10 cellular contexts compared by ENCODE assay signal in the genomic region with DNA sequence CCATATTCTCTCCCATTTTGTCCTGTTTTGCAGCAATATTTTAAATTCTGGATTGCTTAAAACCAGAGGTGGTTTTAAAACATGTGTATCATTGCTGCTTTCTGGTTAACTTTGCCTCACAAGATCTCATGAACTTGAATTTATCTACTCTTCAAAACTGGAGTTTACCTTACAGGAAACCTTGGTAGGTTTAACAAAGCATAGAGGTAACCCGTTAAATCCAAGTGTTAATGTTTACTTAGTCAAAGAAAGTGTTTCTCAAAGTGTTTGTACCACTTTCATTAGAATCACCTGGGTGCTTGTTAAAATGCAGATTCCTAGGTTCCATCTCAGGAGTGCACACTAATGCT. TPM values are rescaled to one million over a fixed set of nuclear protein-coding genes. Genes with fewer than 3 reads are reported as not detected.
DNase-seq lines count a peak whose midpoint lies in the region; ATAC-seq and TF ChIP-seq lines count a peak whose summit lies in the region.
"Had no signal": no experiment of that assay in that cellular context is flagged by ENCODE, and none has a peak within 500 bp of the region (broad histone marks: within the 10 kb centered on the region; RNA-seq: fewer than 3 reads in every experiment).

No MANE protein-coding gene starts in this region.

- no peaks in the 10 kb centered on the region for H3K9me3 Mint-ChIP-seq in brain
- H3K9me3 Mint-ChIP-seq: H9 had no signal

- no peak for DNase-seq in NCI-H345 treated with DMSO at 0.1 percent for 48 hours (lab: John Stamatoyannopoulos, UW; ENCODE audit: unreplicated experiment)
- no peak for DNase-seq in AG20443 (ENCODE audit: low spot score)
- DNase-seq in hypothalamus (lab: John Stamatoyannopoulos, UW) = no peak
- no peak for DNase-seq in SKM-1 treated with dmso at 0.1 percent for 144 hours (lab: John Stamatoyannopoulos, UW; ENCODE audit: unreplicated experiment)
- DNase-seq: H9, PC-3 had no signal

- ATAC-seq in GM18511 (IDR thresholded peaks at IDR 0.05; ENCODE audit: unreplicated experiment) (peak; percentile 41), GM21381 (IDR thresholded peaks at IDR 0.05; ENCODE audit: unreplicated experiment) (peak; percentile 29), HG03342 (IDR thresholded peaks at IDR 0.05; ENCODE audit: unreplicated experiment) (peak; percentile 24)

- peaks cover 50% of the 10 kb centered on the region for H3K36me3 Mint-ChIP-seq in brain

- TF ChIP-seq CTCF in brain (conservative IDR thresholded peaks at IDR 0.05) = no peak

- peaks cover 3% of the 10 kb centered on the region for H3K27me3 Mint-ChIP-seq in brain

- no peak overlapping the region for H3K4me3 Mint-ChIP-seq in brain
- H3K4me3 Mint-ChIP-seq: H9 had no signal

- H3K4me1 Mint-ChIP-seq in brain = peaks cover 7% of the 10 kb centered on the region

- H3K27ac Mint-ChIP-seq in brain = peak overlapping the region in 3 of 5 experiments; percentile 54 to 76 (median 59)

RNA-seq across cellular contexts. Expression of a gene that starts 44.0 kb away (rescaled TPM):
- polyA plus RNA-seq in brain (ENCODE audit: insufficient read depth, low read depth, low replicate concordance) = 234 TPM

RNA-seq across cellular contexts. Expression of a gene that starts 55.1 kb away (rescaled TPM):
- polyA plus RNA-seq in brain (ENCODE audit: insufficient read depth, low read depth, low replicate concordance) = 5.6 TPM
